ENCODE assay signal across 23 cellular contexts in the genomic region with DNA sequence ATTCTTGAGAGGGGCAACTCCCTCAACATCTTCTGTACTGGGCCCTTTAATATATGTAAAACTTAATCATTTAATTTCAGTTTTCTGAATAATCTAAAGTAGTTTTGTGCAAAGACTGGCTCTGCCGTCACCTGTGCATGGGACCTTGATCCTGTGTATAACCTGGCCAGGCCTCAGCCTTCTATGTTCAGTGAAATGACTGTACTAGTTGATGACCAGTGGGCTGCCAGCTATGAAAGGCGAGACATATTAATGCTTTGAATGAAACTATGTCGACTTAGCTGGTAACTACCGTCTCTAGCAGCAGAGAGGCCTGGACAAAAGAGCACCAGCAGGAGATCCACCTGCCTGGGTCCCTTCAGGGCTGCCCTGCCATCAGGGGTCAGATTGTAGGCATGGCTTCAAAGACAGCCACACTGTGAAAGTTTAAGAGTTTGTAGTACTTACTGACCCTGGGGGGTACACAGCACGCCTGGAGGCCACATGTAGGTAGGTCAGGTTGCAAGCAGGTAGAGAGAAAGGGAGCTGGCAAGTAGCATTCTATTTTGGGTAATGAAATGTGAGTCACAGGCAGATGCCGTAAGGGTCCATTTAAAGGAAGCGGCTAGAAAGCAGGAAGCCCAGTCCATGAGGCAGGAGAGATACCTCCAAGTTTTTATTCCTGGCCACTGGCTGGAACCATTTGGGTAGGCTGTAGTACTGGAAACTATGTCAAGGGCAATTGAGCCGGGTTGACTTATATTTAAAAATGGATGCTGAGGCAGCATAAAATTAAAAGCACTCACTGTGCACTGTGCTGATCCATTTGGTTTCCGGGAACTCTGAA.
DNase-seq lines count a peak whose midpoint lies in the region; ATAC-seq and TF ChIP-seq lines count a peak whose summit lies in the region.
"Had no signal": no experiment of that assay in that cellular context is flagged by ENCODE, and none has a peak within 500 bp of the region (broad histone marks: within the 10 kb centered on the region; RNA-seq: fewer than 3 reads in every experiment).

No MANE protein-coding gene starts in this region.

- H3K9me3 ChIP-seq in heart left ventricle (no peaks in the 10 kb centered on the region), Panc1 (ENCODE audit: control insufficient read depth, insufficient read depth, low read depth, low read length) (no peaks in the 10 kb centered on the region), psoas muscle (no peaks in the 10 kb centered on the region), OCI-LY7 (ENCODE audit: low read length) (no peaks in the 10 kb centered on the region)
- H3K9me3 ChIP-seq: ovary had no signal

- H3K27me3 Mint-ChIP-seq in stimulated activated naive CD8-positive, alpha-beta T cell treated with anti-CD3 and anti-CD28 coated beads, Interleukin-15, amount 100 ng/mL, for 72 hours = peaks cover 8% of the 10 kb centered on the region

- no peak for TF ChIP-seq POLR2A in heart left ventricle (IDR thresholded peaks at IDR 0.05)

- no peaks in the 10 kb centered on the region for H3K9me3 Mint-ChIP-seq in stimulated activated naive CD8-positive, alpha-beta T cell treated with anti-CD3 and anti-CD28 coated beads, Interleukin-15, amount 100 ng/mL, for 72 hours
- H3K9me3 Mint-ChIP-seq: naive B cell had no signal

- H3K4me3 Mint-ChIP-seq in stimulated activated naive CD8-positive, alpha-beta T cell treated with anti-CD3 and anti-CD28 coated beads, Interleukin-15, amount 100 ng/mL, for 72 hours = no peak overlapping the region
- H3K4me3 Mint-ChIP-seq: activated CD4-positive, alpha-beta T cell treated with anti-CD3 and anti-CD28 coated beads for 36 hours; naive B cell had no signal

- H3K27me3 ChIP-seq in heart left ventricle (no peaks in the 10 kb centered on the region), Panc1 (ENCODE audit: control insufficient read depth, insufficient read depth, low read length) (no peaks in the 10 kb centered on the region), psoas muscle (ENCODE audit: insufficient read depth in 3 of 3, low read length in 2 of 3) (no peaks in the 10 kb centered on the region)
- H3K27me3 ChIP-seq: dorsolateral prefrontal cortex, ovary had no signal

- H3K4me3 ChIP-seq in heart left ventricle (no peak overlapping the region), Panc1 (ENCODE audit: low read depth in 2 of 2, low read length in 2 of 2) (no peak overlapping the region), psoas muscle (no peak overlapping the region), OCI-LY7 (ENCODE audit: low read depth, low read length, poor library complexity, severe bottlenecking) (no peak overlapping the region)
- H3K4me3 ChIP-seq: dorsolateral prefrontal cortex, ovary had no signal

- H3K4me1 Mint-ChIP-seq in stimulated activated naive CD8-positive, alpha-beta T cell treated with anti-CD3 and anti-CD28 coated beads, Interleukin-15, amount 100 ng/mL, for 72 hours = no peaks in the 10 kb centered on the region
- H3K4me1 Mint-ChIP-seq: activated CD4-positive, alpha-beta T cell treated with anti-CD3 and anti-CD28 coated beads for 36 hours; naive B cell had no signal

- DNase-seq in heart left ventricle (peak in 1 of 5 donors; percentile 27), Right ventricle myocardium inferior (ENCODE audit: missing footprints) (no peak), Panc1 (ENCODE audit: low read depth, low spot score) (no peak), iPS DF 19.7 (ENCODE audit: low read depth, low spot score) (peak; percentile 81), psoas muscle (peak in 1 of 2 donors; percentile 56), HEK293T (ENCODE audit: extremely low spot score) (no peak), OCI-LY7 (ENCODE audit: low spot score) (no peak)
- no peak for DNase-seq in stimulated activated naive CD8-positive, alpha-beta T cell treated with anti-CD3 and anti-CD28 coated beads, Interleukin-15, amount 100 ng/mL, for 72 hours
- DNase-seq: activated CD4-positive, alpha-beta T cell treated with anti-CD3 and anti-CD28 coated beads for 36 hours; activated naive CD4-positive, alpha-beta T cell treated with anti-CD3 and anti-CD28 coated beads, Interleukin-2, amount 50 U/mL, for 16 hours; anterior cingulate cortex; caudate nucleus; dorsolateral prefrontal cortex; EL; KG1; naive B cell; NCI-H1092; NCI-H2029; NK-92 treated with Interleukin-12 subunit alpha and Interleukin-12 subunit beta, amount 100 ng/mL, for 24 hours; ovary; stimulated activated CD4-positive, alpha-beta T cell treated with anti-CD3 and anti-CD28 coated beads, Interleukin-1b, Interleukin-23, amount 100 ng/mL, for 48 hours; stimulated activated naive CD4-positive, alpha-beta T cell had no signal

- BruUV-seq in Panc1 (replicated peaks; lab: Mats Ljungman, UMichigan) (no TSS peak), OCI-LY7 (replicated peaks; lab: Mats Ljungman, UMichigan) (no TSS peak)

- H4K20me1 ChIP-seq in OCI-LY7 (ENCODE audit: insufficient read depth, low read length) = no peaks in the 10 kb centered on the region

- POLR2A ChIA-PET in Panc1 (lab: Charles Lee) (no interaction called here), HEK293T (lab: Yijun Ruan, JAX) (no interaction called here), OCI-LY7 (lab: Charles Lee) (no interaction called here)

- no peaks in the 10 kb centered on the region for H3K79me2 ChIP-seq in OCI-LY7 (ENCODE audit: insufficient read depth, low read depth, low read length)

- in situ Hi-C loops in Panc1 (cut with HindIII; ENCODE audit: low pct_unique_long_range_greater_than_20kb, low sequenced_read_pairs) = no loop called here

- CTCF ChIA-PET in Panc1 (lab: Charles Lee) = no interaction called here
- CTCF ChIA-PET in HEK293T (lab: Yijun Ruan, JAX) = interaction anchor here (0.6 kb wide), 1 partner anchor 1358 kb away, joined by 3 read pairs; no protein-coding TSS in a partner anchor
- CTCF ChIA-PET in OCI-LY7 (lab: Charles Lee; ENCODE audit: unreplicated experiment) = no interaction called here

- H3K27ac Mint-ChIP-seq in stimulated activated naive CD8-positive, alpha-beta T cell treated with anti-CD3 and anti-CD28 coated beads, Interleukin-15, amount 100 ng/mL, for 72 hours = no peak overlapping the region
- H3K27ac Mint-ChIP-seq: activated CD4-positive, alpha-beta T cell treated with anti-CD3 and anti-CD28 coated beads for 36 hours; naive B cell had no signal

- 74 to 79% (median 78%) methylated on average over 9 of the region's 9 CpGs for WGBS in heart left ventricle, 4 donors
- 33 to 41% (median 38%) methylated on average over 9 of the region's 9 CpGs for WGBS in psoas muscle, 3 donors

- H3K27ac ChIP-seq in heart left ventricle = peak overlapping the region in 4 of 12 donors; percentile 1 to 43 (median 24)
- H3K27ac ChIP-seq in Panc1 (ENCODE audit: low read length) = peak overlapping the region; percentile 46; the same call in 1 of the 2 replicates
- peak overlapping the region; percentile 87 for H3K27ac ChIP-seq in psoas muscle
- no peak overlapping the region for H3K27ac ChIP-seq in OCI-LY7 (ENCODE audit: low read depth, low read length, poor library complexity, severe bottlenecking)
- H3K27ac ChIP-seq: C4-2B, dorsolateral prefrontal cortex, ovary had no signal

- ATAC-seq in heart left ventricle (peak; percentile 63 to 92 (median 84)), Right ventricle myocardium inferior (no peak), Panc1 (no peak), psoas muscle (peak; percentile 92 to 96 (median 96))
- no peak for ATAC-seq in stimulated activated naive CD8-positive, alpha-beta T cell treated with anti-CD3 and anti-CD28 coated beads, Interleukin-15, amount 100 ng/mL, for 72 hours
- ATAC-seq: activated CD4-positive, alpha-beta T cell treated with anti-CD3 and anti-CD28 coated beads for 36 hours had no signal

- no peak for TF ChIP-seq CTCF in heart left ventricle (IDR thresholded peaks at IDR 0.05)
- TF ChIP-seq CTCF in Panc1 (IDR thresholded peaks at IDR 0.05) = no peak
- TF ChIP-seq CTCF in psoas muscle (IDR thresholded peaks at IDR 0.05) = peak; percentile 45
- TF ChIP-seq CTCF in OCI-LY7 (conservative IDR thresholded peaks at IDR 0.05; ENCODE audit: low read length) = no peak

- intact Hi-C loops in heart left ventricle (cut with DNase I) (no loop called here), Right ventricle myocardium inferior (cut with DNase I) (no loop called here), Panc1 (cut with micrococcal nuclease; ENCODE audit: unreplicated experiment) (no loop called here), psoas muscle (cut with DNase I) (no loop called here), OCI-LY7 (cut with micrococcal nuclease; ENCODE audit: unreplicated experiment) (no loop called here)

- H2AFZ ChIP-seq in OCI-LY7 (ENCODE audit: low read length) = no peak overlapping the region

- H3K9me2 ChIP-seq in OCI-LY7 (ENCODE audit: insufficient read depth, low read length) = no peaks in the 10 kb centered on the region

- H3K4me2 ChIP-seq in OCI-LY7 (ENCODE audit: low read length) = no peak overlapping the region

- H3K4me1 ChIP-seq in heart left ventricle (peaks cover 0 to 39% (median 6%) of the 10 kb centered on the region in 12 donors), Panc1 (ENCODE audit: control insufficient read depth, insufficient read depth, low read length) (peaks cover 37% of the 10 kb centered on the region), psoas muscle (peaks cover 23% of the 10 kb centered on the region), OCI-LY7 (ENCODE audit: insufficient read depth, low read length, poor library complexity, severe bottlenecking) (no peaks in the 10 kb centered on the region)

- no peaks in the 10 kb centered on the region for H3K36me3 ChIP-seq in heart left ventricle
- no peaks in the 10 kb centered on the region for H3K36me3 ChIP-seq in Panc1 (ENCODE audit: control insufficient read depth, insufficient read depth, low read length)
- H3K36me3 ChIP-seq in psoas muscle (ENCODE audit: insufficient read depth in 1 of 2, low read depth in 1 of 2) = no peaks in the 10 kb centered on the region
- H3K36me3 ChIP-seq in OCI-LY7 (ENCODE audit: insufficient read depth, low read length) = no peaks in the 10 kb centered on the region
- H3K36me3 ChIP-seq: ovary had no signal

TF ChIP-seq in HEK293T, 16 proteins besides CTCF, POLR2A, EP300 and RAD21 (continues in another document):
- TF ChIP-seq BHLHE40 (IDR thresholded peaks at IDR 0.05; ENCODE audit: borderline replicate concordance) = no peak
- no peak for TF ChIP-seq TARDBP (IDR thresholded peaks at IDR 0.05)
- no peak for TF ChIP-seq SUZ12 (IDR thresholded peaks at IDR 0.05)
- TF ChIP-seq NFRKB (IDR thresholded peaks at IDR 0.05) = no peak
- no peak for TF ChIP-seq HDGF (IDR thresholded peaks at IDR 0.05; ENCODE audit: borderline replicate concordance)
- TF ChIP-seq ELF4 (IDR thresholded peaks at IDR 0.05) = no peak
- TF ChIP-seq L3MBTL2 (conservative IDR thresholded peaks at IDR 0.05) = no peak
- no peak for TF ChIP-seq FOXK2 (IDR thresholded peaks at IDR 0.05)
- no peak for TF ChIP-seq FOXA1 (IDR thresholded peaks at IDR 0.05)
- TF ChIP-seq FOXM1 (IDR thresholded peaks at IDR 0.05; ENCODE audit: borderline replicate concordance) = no peak

Comparison
In these comparisons a context has a peak if more than half of its experiments do, and no peak if none do; other contexts are left out.
1. ATAC-seq: peak in heart left ventricle (4 of 4) and psoas muscle (4 of 4); none in Right ventricle myocardium inferior (single experiment), Panc1 (single experiment) and stimulated activated naive CD8-positive, alpha-beta T cell treated with anti-CD3 and anti-CD28 coated beads, Interleukin-15, amount 100 ng/mL, for 72 hours (single experiment).